In genomic region chr2:118177318-118177717, GRCh38 we compare ENCODE assay signal across 27 cellular contexts.
DNase-seq lines count a peak whose midpoint lies in the region; ATAC-seq and TF ChIP-seq lines count a peak whose summit lies in the region.
"Had no signal": no experiment of that assay in that cellular context is flagged by ENCODE, and none has a peak within 500 bp of the region (broad histone marks: within the 10 kb centered on the region; RNA-seq: fewer than 3 reads in every experiment).

No MANE protein-coding gene starts in this region.

- H3K4me1 Mint-ChIP-seq in activated T-cell treated with anti-CD3 and anti-CD28 coated beads, Interleukin-2, amount 50 U/mL, for 24 hours (ENCODE audit: low read depth) = peaks cover 15% of the 10 kb centered on the region
- H3K4me1 Mint-ChIP-seq in GM23338 = peaks cover 10% of the 10 kb centered on the region
- H3K4me1 Mint-ChIP-seq in CD4-positive, alpha-beta memory T cell = peaks cover 0 to 7% (median 7%) of the 10 kb centered on the region in 4 donors
- H3K4me1 Mint-ChIP-seq: activated B cell treated with CpG ODN at 0.5 μM for 24 hours, brain, immature natural killer cell had no signal

- H3K9ac ChIP-seq in Loucy (ENCODE audit: low read depth, low read length, poor library complexity, severe bottlenecking) (no peak overlapping the region), liver (ENCODE audit: low read depth in 1 of 2, low read length in 2 of 2) (no peak overlapping the region)
- H3K9ac ChIP-seq: BLaER1 had no signal

- H3K4me1 ChIP-seq in GM23338 (ENCODE audit: insufficient read depth) (no peaks in the 10 kb centered on the region), Loucy (ENCODE audit: insufficient read depth, low read length, poor library complexity, severe bottlenecking) (peaks cover 16% of the 10 kb centered on the region), liver (ENCODE audit: control insufficient read depth in 4 of 4, insufficient read depth in 4 of 4, low read length in 3 of 4) (peaks cover 3 to 48% (median 33%) of the 10 kb centered on the region in 4 donors)
- no peaks in the 10 kb centered on the region for H3K4me1 ChIP-seq in CD4-positive, alpha-beta memory T cell (ENCODE audit: insufficient read depth, low read length)
- H3K4me1 ChIP-seq: Peyer's patch, psoas muscle, testis had no signal

- H3K36me3 Mint-ChIP-seq in activated T-cell treated with anti-CD3 and anti-CD28 coated beads, Interleukin-2, amount 50 U/mL, for 24 hours (ENCODE audit: low read depth) = no peaks in the 10 kb centered on the region
- H3K36me3 Mint-ChIP-seq in GM23338 (ENCODE audit: low read depth) = no peaks in the 10 kb centered on the region
- H3K36me3 Mint-ChIP-seq in CD4-positive, alpha-beta memory T cell = no peaks in the 10 kb centered on the region
- H3K36me3 Mint-ChIP-seq: brain; IgD-negative memory B cell; immature natural killer cell; stimulated activated naive B cell treated with anti-CD40 and anti-IgM and Interleukin-4, amounts not matched to agents 10 μg/mL and 1 μg/mL and 100 μg/mL, for 72 hours had no signal

- no peak for DNase-seq in activated T-cell treated with anti-CD3 and anti-CD28 coated beads, Interleukin-2, amount 50 U/mL, for 24 hours
- DNase-seq in activated T-cell treated with anti-CD3 and anti-CD28 coated beads, Interleukin-2, amount 50 U/mL, for 1 hour = no peak
- DNase-seq in GM23338 (ENCODE audit: low spot score) = no peak
- DNase-seq in RKO (ENCODE audit: low spot score) = no peak
- DNase-seq in CD4-positive, alpha-beta memory T cell = no peak
- DNase-seq: activated B cell treated with CpG ODN at 0.5 μM for 24 hours; activated gamma-delta T cell; cerebellar nuclear complex; COR-L47; DMS53; dorsolateral prefrontal cortex; hypothalamus; immature natural killer cell; NCI-H1105 treated with DMSO at 0.1 percent for 48 hours; NCI-H2081 treated with DMSO at 0.1 percent for 48 hours; NCI-H226; NCI-H69; Peyer's patch; psoas muscle; stimulated activated naive B cell treated with anti-CD40 and anti-IgM and Interleukin-4, amounts not matched to agents 10 μg/mL and 1 μg/mL and 100 μg/mL, for 72 hours; testis had no signal

- H3K79me2 ChIP-seq in GM23338 (replicated peaks; ENCODE audit: insufficient read depth) (no peaks in the 10 kb centered on the region), Loucy (ENCODE audit: insufficient read depth, low read length) (no peaks in the 10 kb centered on the region)

- H3K27me3 Mint-ChIP-seq in activated T-cell treated with anti-CD3 and anti-CD28 coated beads, Interleukin-2, amount 50 U/mL, for 24 hours = peaks cover 12% of the 10 kb centered on the region
- H3K27me3 Mint-ChIP-seq in GM23338 (ENCODE audit: insufficient read depth, low read depth, poor library complexity) = no peaks in the 10 kb centered on the region
- peaks cover 4 to 10% of the 10 kb centered on the region in 2 donors for H3K27me3 Mint-ChIP-seq in CD4-positive, alpha-beta memory T cell

- no peaks in the 10 kb centered on the region for H3K36me3 ChIP-seq in GM23338 (ENCODE audit: insufficient read depth)
- H3K36me3 ChIP-seq in Loucy (ENCODE audit: insufficient read depth, low read length) = no peaks in the 10 kb centered on the region
- H3K36me3 ChIP-seq in liver (ENCODE audit: control insufficient read depth in 4 of 4, insufficient read depth in 3 of 4, low read depth in 1 of 4, low read length in 3 of 4) = no peaks in the 10 kb centered on the region
- no peaks in the 10 kb centered on the region for H3K36me3 ChIP-seq in CD4-positive, alpha-beta memory T cell (ENCODE audit: insufficient read depth, low read length)
- H3K36me3 ChIP-seq: BLaER1, Peyer's patch had no signal

- no peaks in the 10 kb centered on the region for H3K9me3 Mint-ChIP-seq in activated T-cell treated with anti-CD3 and anti-CD28 coated beads, Interleukin-2, amount 50 U/mL, for 24 hours
- H3K9me3 Mint-ChIP-seq in GM23338 = no peaks in the 10 kb centered on the region; the same call in 2 of the 3 replicates
- no peaks in the 10 kb centered on the region for H3K9me3 Mint-ChIP-seq in CD4-positive, alpha-beta memory T cell
- H3K9me3 Mint-ChIP-seq: activated B cell treated with CpG ODN at 0.5 μM for 24 hours; brain; immature natural killer cell; stimulated activated naive B cell treated with anti-CD40 and anti-IgM and Interleukin-4, amounts not matched to agents 10 μg/mL and 1 μg/mL and 100 μg/mL, for 72 hours had no signal

- ATAC-seq in GM23338 = no peak
- ATAC-seq in GM19397 (IDR thresholded peaks at IDR 0.05; ENCODE audit: unreplicated experiment) = no peak
- ATAC-seq: psoas muscle had no signal

- no peaks in the 10 kb centered on the region for H4K20me1 ChIP-seq in GM23338 (replicated peaks; ENCODE audit: insufficient read depth)
- H4K20me1 ChIP-seq in Loucy (ENCODE audit: insufficient read depth, low read length, poor library complexity, severe bottlenecking) = no peaks in the 10 kb centered on the region
- H4K20me1 ChIP-seq: BLaER1 had no signal

- peak overlapping the region; percentile 27 for H3K27ac Mint-ChIP-seq in activated T-cell treated with anti-CD3 and anti-CD28 coated beads, Interleukin-2, amount 50 U/mL, for 24 hours
- no peak overlapping the region for H3K27ac Mint-ChIP-seq in GM23338
- H3K27ac Mint-ChIP-seq in CD4-positive, alpha-beta memory T cell = no peak overlapping the region
- H3K27ac Mint-ChIP-seq: activated B cell treated with CpG ODN at 0.5 μM for 24 hours; brain; IgD-negative memory B cell; immature natural killer cell; stimulated activated naive B cell treated with anti-CD40 and anti-IgM and Interleukin-4, amounts not matched to agents 10 μg/mL and 1 μg/mL and 100 μg/mL, for 72 hours had no signal

- H3K4me3 ChIP-seq in GM23338 (no peak overlapping the region), Loucy (ENCODE audit: low read length, poor library complexity, severe bottlenecking) (no peak overlapping the region), liver (ENCODE audit: low read depth in 1 of 3, low read length in 3 of 3) (no peak overlapping the region)
- H3K4me3 ChIP-seq in CD4-positive, alpha-beta memory T cell (ENCODE audit: low read length in 2 of 2) = no peak overlapping the region
- H3K4me3 ChIP-seq: BLaER1, dorsolateral prefrontal cortex, Peyer's patch, psoas muscle, testis had no signal

- H3K4me3 Mint-ChIP-seq in activated T-cell treated with anti-CD3 and anti-CD28 coated beads, Interleukin-2, amount 50 U/mL, for 24 hours = no peak overlapping the region
- H3K4me3 Mint-ChIP-seq in GM23338 = no peak overlapping the region
- no peak overlapping the region for H3K4me3 Mint-ChIP-seq in CD4-positive, alpha-beta memory T cell
- H3K4me3 Mint-ChIP-seq: activated B cell treated with CpG ODN at 0.5 μM for 24 hours; brain; IgD-negative memory B cell; immature natural killer cell; stimulated activated naive B cell treated with anti-CD40 and anti-IgM and Interleukin-4, amounts not matched to agents 10 μg/mL and 1 μg/mL and 100 μg/mL, for 72 hours had no signal

- H3K27me3 ChIP-seq in GM23338 (ENCODE audit: insufficient read depth) (no peaks in the 10 kb centered on the region), Loucy (ENCODE audit: insufficient read depth, low read length, poor library complexity, severe bottlenecking) (no peaks in the 10 kb centered on the region), liver (ENCODE audit: control insufficient read depth in 4 of 4, insufficient read depth in 4 of 4, low read length in 3 of 4) (no peaks in the 10 kb centered on the region)
- no peaks in the 10 kb centered on the region for H3K27me3 ChIP-seq in CD4-positive, alpha-beta memory T cell (ENCODE audit: insufficient read depth, low read length)
- H3K27me3 ChIP-seq: BLaER1, Peyer's patch, testis had no signal

- H3K9me2 ChIP-seq in GM23338 (ENCODE audit: insufficient read depth) = peaks cover 13% of the 10 kb centered on the region; the same call in 1 of the 2 replicates
- no peaks in the 10 kb centered on the region for H3K9me2 ChIP-seq in Loucy (replicated peaks; ENCODE audit: low read depth, low read length)

- no peaks in the 10 kb centered on the region for H3K9me3 ChIP-seq in Loucy (ENCODE audit: insufficient read depth, low read depth, low read length)
- no peaks in the 10 kb centered on the region for H3K9me3 ChIP-seq in liver (ENCODE audit: control insufficient read depth in 4 of 4, low read length in 3 of 4)
- no peaks in the 10 kb centered on the region for H3K9me3 ChIP-seq in CD4-positive, alpha-beta memory T cell (ENCODE audit: control insufficient read depth in 1 of 2, low read length in 2 of 2)
- H3K9me3 ChIP-seq: BLaER1, Peyer's patch, psoas muscle, testis had no signal

- H3F3A ChIP-seq in GM23338 (replicated peaks; ENCODE audit: low read depth) (no peaks in the 10 kb centered on the region), Loucy (ENCODE audit: low read depth) (no peaks in the 10 kb centered on the region)

- CTCF ChIA-PET in CD4-positive, alpha-beta memory T cell (lab: Charles Lee; ENCODE audit: partially characterized antibody) = interaction anchor here (1.0 to 1.6 kb wide), 3 partner anchors 8 to 46 kb away, joined by 3 to 4 read pairs (median 3); no protein-coding TSS in a partner anchor

- WGBS in liver = 25% methylated on average over 3 of the region's 3 CpGs

- H3K4me2 ChIP-seq in GM23338 (no peak overlapping the region), Loucy (ENCODE audit: low read depth, low read length, poor library complexity, severe bottlenecking) (no peak overlapping the region)
- H3K4me2 ChIP-seq: BLaER1 had no signal

- TF ChIP-seq RAD21 in liver (IDR thresholded peaks at IDR 0.05) = no peak

- TF ChIP-seq CTCF in GM23338 (conservative IDR thresholded peaks at IDR 0.05; ENCODE audit: low read depth in 2 of 2) = no peak
- TF ChIP-seq CTCF in Loucy (conservative IDR thresholded peaks at IDR 0.05; ENCODE audit: low read length) = no peak
- TF ChIP-seq CTCF in liver (IDR thresholded peaks at IDR 0.05; ENCODE audit: low read depth, low read length, missing input control) = no peak

- POLR2A ChIA-PET in CD4-positive, alpha-beta memory T cell (lab: Charles Lee; ENCODE audit: partially characterized antibody) = interaction anchor here (1.4 kb wide), 1 partner anchor 9 kb away, joined by 4 read pairs; no protein-coding TSS in a partner anchor

- intact Hi-C loops in CD4-positive, alpha-beta memory T cell (cut with micrococcal nuclease) = no loop called here

- H3K27ac ChIP-seq in GM23338 (ENCODE audit: low read depth) (no peak overlapping the region), liver (ENCODE audit: low read depth in 1 of 2, low read length in 2 of 2) (peak overlapping the region; percentile 64 to 65)
- no peak overlapping the region for H3K27ac ChIP-seq in CD4-positive, alpha-beta memory T cell (ENCODE audit: low read depth, low read length)
- H3K27ac ChIP-seq: BLaER1, dorsolateral prefrontal cortex, Peyer's patch, psoas muscle, testis had no signal

- H2AFZ ChIP-seq in GM23338 (0 out of 2 replicates have a peak overlapping the region, but pooled peaks have one; percentile 32), Loucy (ENCODE audit: low read length) (peak overlapping the region; percentile 60; the same call in 1 of the 2 replicates)

TF ChIP-seq in liver, 16 proteins besides CTCF, POLR2A, EP300 and RAD21 (continues in another document):
- TF ChIP-seq GABPA (IDR thresholded peaks at IDR 0.05 in 1 of 2, conservative IDR thresholded peaks at IDR 0.05 in 1 of 2) (no peak), FOXA1 (IDR thresholded peaks at IDR 0.05) (no peak), HNF4G (IDR thresholded peaks at IDR 0.05) (no peak), RXRA (IDR thresholded peaks at IDR 0.05) (peak; percentile 22 to 75)

Comparison
In these comparisons a context has a peak if more than half of its experiments do, and no peak if none do; other contexts are left out.
1. H3K27ac ChIP-seq: peak in liver (2 of 2); none in GM23338 (single experiment) and CD4-positive, alpha-beta memory T cell (single experiment).